Comparison of ENCODE assay signal across 1 cellular context in the genomic region with DNA sequence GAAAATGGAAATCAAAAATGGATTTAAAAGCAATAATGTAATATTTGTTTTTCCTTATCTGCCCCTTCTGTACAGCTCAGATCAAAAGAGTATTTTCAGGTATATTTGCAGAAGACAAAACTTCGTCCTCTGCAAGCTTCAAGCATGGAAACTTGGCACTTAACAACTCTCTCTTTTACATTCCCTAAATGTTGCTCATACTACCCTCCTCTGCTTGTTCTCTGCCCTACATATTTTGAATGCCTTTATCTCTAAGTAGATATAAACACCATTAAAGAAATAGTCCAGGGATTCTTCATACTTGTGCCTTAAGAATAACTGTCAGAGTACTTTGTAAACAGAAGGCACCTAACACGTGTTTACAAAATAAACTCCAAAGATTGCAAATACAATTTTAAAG.
TF ChIP-seq lines count a peak whose summit lies in the region.

No MANE protein-coding gene starts in this region.

TF ChIP-seq in WTC11, 78 proteins besides CTCF, POLR2A, EP300 and RAD21 (continued from another document):
- TF ChIP-seq, protein P1, sequence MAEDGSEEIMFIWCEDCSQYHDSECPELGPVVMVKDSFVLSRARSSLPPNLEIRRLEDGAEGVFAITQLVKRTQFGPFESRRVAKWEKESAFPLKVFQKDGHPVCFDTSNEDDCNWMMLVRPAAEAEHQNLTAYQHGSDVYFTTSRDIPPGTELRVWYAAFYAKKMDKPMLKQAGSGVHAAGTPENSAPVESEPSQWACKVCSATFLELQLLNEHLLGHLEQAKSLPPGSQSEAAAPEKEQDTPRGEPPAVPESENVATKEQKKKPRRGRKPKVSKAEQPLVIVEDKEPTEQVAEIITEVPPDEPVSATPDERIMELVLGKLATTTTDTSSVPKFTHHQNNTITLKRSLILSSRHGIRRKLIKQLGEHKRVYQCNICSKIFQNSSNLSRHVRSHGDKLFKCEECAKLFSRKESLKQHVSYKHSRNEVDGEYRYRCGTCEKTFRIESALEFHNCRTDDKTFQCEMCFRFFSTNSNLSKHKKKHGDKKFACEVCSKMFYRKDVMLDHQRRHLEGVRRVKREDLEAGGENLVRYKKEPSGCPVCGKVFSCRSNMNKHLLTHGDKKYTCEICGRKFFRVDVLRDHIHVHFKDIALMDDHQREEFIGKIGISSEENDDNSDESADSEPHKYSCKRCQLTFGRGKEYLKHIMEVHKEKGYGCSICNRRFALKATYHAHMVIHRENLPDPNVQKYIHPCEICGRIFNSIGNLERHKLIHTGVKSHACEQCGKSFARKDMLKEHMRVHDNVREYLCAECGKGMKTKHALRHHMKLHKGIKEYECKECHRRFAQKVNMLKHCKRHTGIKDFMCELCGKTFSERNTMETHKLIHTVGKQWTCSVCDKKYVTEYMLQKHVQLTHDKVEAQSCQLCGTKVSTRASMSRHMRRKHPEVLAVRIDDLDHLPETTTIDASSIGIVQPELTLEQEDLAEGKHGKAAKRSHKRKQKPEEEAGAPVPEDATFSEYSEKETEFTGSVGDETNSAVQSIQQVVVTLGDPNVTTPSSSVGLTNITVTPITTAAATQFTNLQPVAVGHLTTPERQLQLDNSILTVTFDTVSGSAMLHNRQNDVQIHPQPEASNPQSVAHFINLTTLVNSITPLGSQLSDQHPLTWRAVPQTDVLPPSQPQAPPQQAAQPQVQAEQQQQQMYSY (CRISPR knock-in tag; IDR thresholded peaks at IDR 0.05), result no peak
- TF ChIP-seq, protein P2, sequence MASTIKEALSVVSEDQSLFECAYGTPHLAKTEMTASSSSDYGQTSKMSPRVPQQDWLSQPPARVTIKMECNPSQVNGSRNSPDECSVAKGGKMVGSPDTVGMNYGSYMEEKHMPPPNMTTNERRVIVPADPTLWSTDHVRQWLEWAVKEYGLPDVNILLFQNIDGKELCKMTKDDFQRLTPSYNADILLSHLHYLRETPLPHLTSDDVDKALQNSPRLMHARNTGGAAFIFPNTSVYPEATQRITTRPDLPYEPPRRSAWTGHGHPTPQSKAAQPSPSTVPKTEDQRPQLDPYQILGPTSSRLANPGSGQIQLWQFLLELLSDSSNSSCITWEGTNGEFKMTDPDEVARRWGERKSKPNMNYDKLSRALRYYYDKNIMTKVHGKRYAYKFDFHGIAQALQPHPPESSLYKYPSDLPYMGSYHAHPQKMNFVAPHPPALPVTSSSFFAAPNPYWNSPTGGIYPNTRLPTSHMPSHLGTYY (CRISPR knock-in tag; IDR thresholded peaks at IDR 0.05), result no peak
- TF ChIP-seq, protein P3, sequence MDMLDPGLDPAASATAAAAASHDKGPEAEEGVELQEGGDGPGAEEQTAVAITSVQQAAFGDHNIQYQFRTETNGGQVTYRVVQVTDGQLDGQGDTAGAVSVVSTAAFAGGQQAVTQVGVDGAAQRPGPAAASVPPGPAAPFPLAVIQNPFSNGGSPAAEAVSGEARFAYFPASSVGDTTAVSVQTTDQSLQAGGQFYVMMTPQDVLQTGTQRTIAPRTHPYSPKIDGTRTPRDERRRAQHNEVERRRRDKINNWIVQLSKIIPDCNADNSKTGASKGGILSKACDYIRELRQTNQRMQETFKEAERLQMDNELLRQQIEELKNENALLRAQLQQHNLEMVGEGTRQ (CRISPR knock-in tag; IDR thresholded peaks at IDR 0.05), result no peak
- TF ChIP-seq ZNF416 (CRISPR knock-in tag; IDR thresholded peaks at IDR 0.05), result no peak
- TF ChIP-seq, protein P4, sequence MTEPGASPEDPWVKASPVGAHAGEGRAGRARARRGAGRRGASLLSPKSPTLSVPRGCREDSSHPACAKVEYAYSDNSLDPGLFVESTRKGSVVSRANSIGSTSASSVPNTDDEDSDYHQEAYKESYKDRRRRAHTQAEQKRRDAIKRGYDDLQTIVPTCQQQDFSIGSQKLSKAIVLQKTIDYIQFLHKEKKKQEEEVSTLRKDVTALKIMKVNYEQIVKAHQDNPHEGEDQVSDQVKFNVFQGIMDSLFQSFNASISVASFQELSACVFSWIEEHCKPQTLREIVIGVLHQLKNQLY (CRISPR knock-in tag; IDR thresholded peaks at IDR 0.05), result no peak
